ENCODE assay signal across 26 cellular contexts in genomic region chr18:29004921-29005320, GRCh38.
"Had no signal": no experiment of that assay in that cellular context is flagged by ENCODE, and none has a peak within 500 bp of the region (broad histone marks: within the 10 kb centered on the region; RNA-seq: fewer than 3 reads in every experiment).

No MANE protein-coding gene starts in this region.

- H3K9me3 ChIP-seq: ascending aorta, colonic mucosa, esophagus squamous epithelium, lower lobe of right lung, psoas muscle, right lobe of liver, suprapubic skin, transverse colon, vagina had no signal

- H3K4me3 ChIP-seq: ascending aorta, colonic mucosa, esophagus squamous epithelium, lower lobe of right lung, psoas muscle, right lobe of liver, suprapubic skin, transverse colon, vagina had no signal

- H3K4me3 Mint-ChIP-seq: activated naive CD4-positive, alpha-beta T cell treated with anti-CD3 and anti-CD28 coated beads, Interleukin-2, amount 50 U/mL, for 24 hours; activated T-cell treated with anti-CD3 and anti-CD28 coated beads, Interleukin-2, amount 50 U/mL, for 72 hours; central memory CD8-positive, alpha-beta T cell; mesothelial cell of epicardium; natural killer cell treated with Interleukin-12 subunit alpha and Interleukin-12 subunit beta and Interleukin-15 and Interleukin-18, amount 100 ng/mL, for 72 hours; stimulated activated naive CD8-positive, alpha-beta T cell treated with anti-CD3 and anti-CD28 coated beads, Interleukin-15, amount 100 ng/mL, for 72 hours; T-helper 2 cell treated with Interferon-gamma antibody and Interleukin-4, amounts not matched to agents 5 μg/mL and 100 μg/mL, for 36 hours had no signal

- H3K36me3 Mint-ChIP-seq: activated naive CD4-positive, alpha-beta T cell treated with anti-CD3 and anti-CD28 coated beads, Interleukin-2, amount 50 U/mL, for 24 hours; mesothelial cell of epicardium; natural killer cell treated with Interleukin-12 subunit alpha and Interleukin-12 subunit beta and Interleukin-15 and Interleukin-18, amount 100 ng/mL, for 72 hours had no signal

- DNase-seq: activated CD4-positive, alpha-beta T cell treated with anti-CD3 and anti-CD28 coated beads, Interleukin-2, amount 50 U/mL, for 1 hour; activated CD4-positive, CD25-positive, alpha-beta regulatory T cell treated with anti-CD3 and anti-CD28 coated beads, Interleukin-2, amount 50 U/mL, for 72 hours; activated CD8-positive, alpha-beta memory T cell treated with anti-CD3 and anti-CD28 coated beads, Interleukin-2, amount 50 U/mL, for 4 hours; activated gamma-delta T cell; activated T-cell treated with anti-CD3 and anti-CD28 coated beads, Interleukin-2, amount 50 U/mL, for 72 hours; colonic mucosa; esophagus squamous epithelium; foreskin fibroblast; hypothalamus; lower lobe of right lung; occipital lobe; psoas muscle; right lobe of liver; small intestine; stimulated activated CD4-positive, alpha-beta T cell treated with anti-CD3 and anti-CD28 coated beads, Interleukin-15, amount 100 ng/mL, for 24 hours; stimulated activated CD4-positive, alpha-beta T cell treated with anti-CD3 and anti-CD28 coated beads, Interleukin-2, amount 100 ng/mL, for 48 hours; stimulated activated naive CD8-positive, alpha-beta T cell treated with anti-CD3 and anti-CD28 coated beads, Interleukin-15, amount 100 ng/mL, for 72 hours; transverse colon had no signal

- H3K27ac Mint-ChIP-seq: activated naive CD4-positive, alpha-beta T cell treated with anti-CD3 and anti-CD28 coated beads, Interleukin-2, amount 50 U/mL, for 24 hours; activated T-cell treated with anti-CD3 and anti-CD28 coated beads, Interleukin-2, amount 50 U/mL, for 72 hours; mesothelial cell of epicardium; natural killer cell treated with Interleukin-12 subunit alpha and Interleukin-12 subunit beta and Interleukin-15 and Interleukin-18, amount 100 ng/mL, for 72 hours; stimulated activated naive CD8-positive, alpha-beta T cell treated with anti-CD3 and anti-CD28 coated beads, Interleukin-15, amount 100 ng/mL, for 72 hours; T-helper 2 cell treated with Interferon-gamma antibody and Interleukin-4, amounts not matched to agents 5 μg/mL and 100 μg/mL, for 36 hours had no signal

- H3K36me3 ChIP-seq: ascending aorta, colonic mucosa, esophagus squamous epithelium, lower lobe of right lung, right lobe of liver, suprapubic skin, transverse colon, vagina had no signal

- ATAC-seq: activated T-cell treated with anti-CD3 and anti-CD28 coated beads, Interleukin-2, amount 50 U/mL, for 72 hours; lower lobe of right lung; natural killer cell treated with Interleukin-12 subunit alpha and Interleukin-12 subunit beta and Interleukin-15 and Interleukin-18, amount 100 ng/mL, for 72 hours; psoas muscle; right lobe of liver; stimulated activated naive CD8-positive, alpha-beta T cell treated with anti-CD3 and anti-CD28 coated beads, Interleukin-15, amount 100 ng/mL, for 72 hours had no signal

- H3K27me3 ChIP-seq: ascending aorta, colonic mucosa, esophagus squamous epithelium, right lobe of liver, suprapubic skin, transverse colon, vagina had no signal

- H3K27me3 Mint-ChIP-seq: activated naive CD4-positive, alpha-beta T cell treated with anti-CD3 and anti-CD28 coated beads, Interleukin-2, amount 50 U/mL, for 24 hours; central memory CD8-positive, alpha-beta T cell; natural killer cell treated with Interleukin-12 subunit alpha and Interleukin-12 subunit beta and Interleukin-15 and Interleukin-18, amount 100 ng/mL, for 72 hours; stimulated activated naive CD8-positive, alpha-beta T cell treated with anti-CD3 and anti-CD28 coated beads, Interleukin-15, amount 100 ng/mL, for 72 hours had no signal

- H3K27ac ChIP-seq: ascending aorta, colonic mucosa, esophagus squamous epithelium, lower lobe of right lung, psoas muscle, right lobe of liver, suprapubic skin, transverse colon, vagina had no signal

- H3K4me1 ChIP-seq: ascending aorta, colonic mucosa, esophagus squamous epithelium, lower lobe of right lung, psoas muscle, right lobe of liver, suprapubic skin, transverse colon, vagina had no signal

- H3K4me1 Mint-ChIP-seq: activated naive CD4-positive, alpha-beta T cell treated with anti-CD3 and anti-CD28 coated beads, Interleukin-2, amount 50 U/mL, for 24 hours; central memory CD8-positive, alpha-beta T cell; stimulated activated naive CD8-positive, alpha-beta T cell treated with anti-CD3 and anti-CD28 coated beads, Interleukin-15, amount 100 ng/mL, for 72 hours had no signal
